2 cellular contexts compared by ENCODE assay signal in the genomic region with DNA sequence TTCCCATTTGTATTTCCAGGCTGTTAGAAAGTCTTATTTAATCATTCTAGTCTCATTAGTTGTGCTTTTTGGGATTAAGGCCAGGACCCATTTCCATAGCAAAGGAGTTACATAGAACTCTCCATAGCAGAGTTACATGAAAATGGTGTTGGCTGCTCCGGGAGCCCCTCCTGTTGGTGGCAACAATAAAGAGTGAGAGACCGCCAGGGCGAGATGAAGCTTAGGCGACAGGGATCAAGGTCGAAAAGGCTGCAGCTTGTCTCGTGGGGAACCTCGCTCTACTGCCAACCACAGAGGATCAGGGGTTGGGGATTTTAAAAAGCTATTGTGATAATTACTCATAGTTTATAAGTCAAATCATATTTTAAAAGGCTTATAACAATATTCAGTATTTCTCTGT.
TF ChIP-seq lines count a peak whose summit lies in the region.

No MANE protein-coding gene starts in this region.

TF ChIP-seq in GM23338, 12 proteins besides CTCF, POLR2A, EP300 and RAD21 (continues in another document):
- no peak for TF ChIP-seq POLR2AphosphoS5 (IDR thresholded peaks at IDR 0.05; ENCODE audit: low read depth)
- no peak for TF ChIP-seq STAT1 (IDR thresholded peaks at IDR 0.05; ENCODE audit: unreplicated experiment)
- TF ChIP-seq ZNF114 (CRISPR knock-in tag; IDR thresholded peaks at IDR 0.05): no peak
- TF ChIP-seq, protein P1, sequence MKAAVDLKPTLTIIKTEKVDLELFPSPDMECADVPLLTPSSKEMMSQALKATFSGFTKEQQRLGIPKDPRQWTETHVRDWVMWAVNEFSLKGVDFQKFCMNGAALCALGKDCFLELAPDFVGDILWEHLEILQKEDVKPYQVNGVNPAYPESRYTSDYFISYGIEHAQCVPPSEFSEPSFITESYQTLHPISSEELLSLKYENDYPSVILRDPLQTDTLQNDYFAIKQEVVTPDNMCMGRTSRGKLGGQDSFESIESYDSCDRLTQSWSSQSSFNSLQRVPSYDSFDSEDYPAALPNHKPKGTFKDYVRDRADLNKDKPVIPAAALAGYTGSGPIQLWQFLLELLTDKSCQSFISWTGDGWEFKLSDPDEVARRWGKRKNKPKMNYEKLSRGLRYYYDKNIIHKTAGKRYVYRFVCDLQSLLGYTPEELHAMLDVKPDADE (IDR thresholded peaks at IDR 0.05): no peak
- no peak for TF ChIP-seq EZH2 (IDR thresholded peaks at IDR 0.05; ENCODE audit: low read depth, unreplicated experiment)
- TF ChIP-seq, protein P2, sequence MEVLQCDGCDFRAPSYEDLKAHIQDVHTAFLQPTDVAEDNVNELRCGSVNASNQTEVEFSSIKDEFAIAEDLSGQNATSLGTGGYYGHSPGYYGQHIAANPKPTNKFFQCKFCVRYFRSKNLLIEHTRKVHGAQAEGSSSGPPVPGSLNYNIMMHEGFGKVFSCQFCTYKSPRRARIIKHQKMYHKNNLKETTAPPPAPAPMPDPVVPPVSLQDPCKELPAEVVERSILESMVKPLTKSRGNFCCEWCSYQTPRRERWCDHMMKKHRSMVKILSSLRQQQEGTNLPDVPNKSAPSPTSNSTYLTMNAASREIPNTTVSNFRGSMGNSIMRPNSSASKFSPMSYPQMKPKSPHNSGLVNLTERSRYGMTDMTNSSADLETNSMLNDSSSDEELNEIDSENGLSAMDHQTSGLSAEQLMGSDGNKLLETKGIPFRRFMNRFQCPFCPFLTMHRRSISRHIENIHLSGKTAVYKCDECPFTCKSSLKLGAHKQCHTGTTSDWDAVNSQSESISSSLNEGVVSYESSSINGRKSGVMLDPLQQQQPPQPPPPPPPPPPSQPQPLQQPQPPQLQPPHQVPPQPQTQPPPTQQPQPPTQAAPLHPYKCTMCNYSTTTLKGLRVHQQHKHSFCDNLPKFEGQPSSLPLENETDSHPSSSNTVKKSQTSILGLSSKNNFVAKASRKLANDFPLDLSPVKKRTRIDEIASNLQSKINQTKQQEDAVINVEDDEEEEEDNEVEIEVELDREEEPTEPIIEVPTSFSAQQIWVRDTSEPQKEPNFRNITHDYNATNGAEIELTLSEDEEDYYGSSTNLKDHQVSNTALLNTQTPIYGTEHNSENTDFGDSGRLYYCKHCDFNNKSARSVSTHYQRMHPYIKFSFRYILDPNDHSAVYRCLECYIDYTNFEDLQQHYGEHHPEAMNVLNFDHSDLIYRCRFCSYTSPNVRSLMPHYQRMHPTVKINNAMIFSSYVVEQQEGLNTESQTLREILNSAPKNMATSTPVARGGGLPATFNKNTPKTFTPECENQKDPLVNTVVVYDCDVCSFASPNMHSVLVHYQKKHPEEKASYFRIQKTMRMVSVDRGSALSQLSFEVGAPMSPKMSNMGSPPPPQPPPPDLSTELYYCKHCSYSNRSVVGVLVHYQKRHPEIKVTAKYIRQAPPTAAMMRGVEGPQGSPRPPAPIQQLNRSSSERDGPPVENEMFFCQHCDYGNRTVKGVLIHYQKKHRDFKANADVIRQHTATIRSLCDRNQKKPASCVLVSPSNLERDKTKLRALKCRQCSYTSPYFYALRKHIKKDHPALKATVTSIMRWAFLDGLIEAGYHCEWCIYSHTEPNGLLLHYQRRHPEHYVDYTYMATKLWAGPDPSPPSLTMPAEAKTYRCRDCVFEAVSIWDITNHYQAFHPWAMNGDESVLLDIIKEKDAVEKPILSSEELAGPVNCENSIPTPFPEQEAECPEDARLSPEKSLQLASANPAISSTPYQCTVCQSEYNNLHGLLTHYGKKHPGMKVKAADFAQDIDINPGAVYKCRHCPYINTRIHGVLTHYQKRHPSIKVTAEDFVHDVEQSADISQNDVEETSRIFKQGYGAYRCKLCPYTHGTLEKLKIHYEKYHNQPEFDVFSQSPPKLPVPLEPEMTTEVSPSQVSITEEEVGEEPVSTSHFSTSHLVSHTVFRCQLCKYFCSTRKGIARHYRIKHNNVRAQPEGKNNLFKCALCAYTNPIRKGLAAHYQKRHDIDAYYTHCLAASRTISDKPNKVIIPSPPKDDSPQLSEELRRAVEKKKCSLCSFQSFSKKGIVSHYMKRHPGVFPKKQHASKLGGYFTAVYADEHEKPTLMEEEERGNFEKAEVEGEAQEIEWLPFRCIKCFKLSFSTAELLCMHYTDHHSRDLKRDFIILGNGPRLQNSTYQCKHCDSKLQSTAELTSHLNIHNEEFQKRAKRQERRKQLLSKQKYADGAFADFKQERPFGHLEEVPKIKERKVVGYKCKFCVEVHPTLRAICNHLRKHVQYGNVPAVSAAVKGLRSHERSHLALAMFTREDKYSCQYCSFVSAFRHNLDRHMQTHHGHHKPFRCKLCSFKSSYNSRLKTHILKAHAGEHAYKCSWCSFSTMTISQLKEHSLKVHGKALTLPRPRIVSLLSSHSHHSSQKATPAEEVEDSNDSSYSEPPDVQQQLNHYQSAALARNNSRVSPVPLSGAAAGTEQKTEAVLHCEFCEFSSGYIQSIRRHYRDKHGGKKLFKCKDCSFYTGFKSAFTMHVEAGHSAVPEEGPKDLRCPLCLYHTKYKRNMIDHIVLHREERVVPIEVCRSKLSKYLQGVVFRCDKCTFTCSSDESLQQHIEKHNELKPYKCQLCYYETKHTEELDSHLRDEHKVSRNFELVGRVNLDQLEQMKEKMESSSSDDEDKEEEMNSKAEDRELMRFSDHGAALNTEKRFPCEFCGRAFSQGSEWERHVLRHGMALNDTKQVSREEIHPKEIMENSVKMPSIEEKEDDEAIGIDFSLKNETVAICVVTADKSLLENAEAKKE (CRISPR knock-in tag; IDR thresholded peaks at IDR 0.05): no peak
- TF ChIP-seq EZH2phosphoT487 (IDR thresholded peaks at IDR 0.05; ENCODE audit: unreplicated experiment): no peak
- TF ChIP-seq JUNB (IDR thresholded peaks at IDR 0.05; ENCODE audit: unreplicated experiment): no peak
- TF ChIP-seq NANOG (IDR thresholded peaks at IDR 0.05; ENCODE audit: borderline replicate concordance): no peak
- TF ChIP-seq CREB1 (CRISPR knock-in tag; IDR thresholded peaks at IDR 0.05; ENCODE audit: low read depth): no peak
- no peak for TF ChIP-seq ZNF331 (CRISPR knock-in tag; IDR thresholded peaks at IDR 0.05; ENCODE audit: low read depth)

TF ChIP-seq in H1, 55 proteins besides CTCF, POLR2A, EP300 and RAD21:
- no peak for TF ChIP-seq EGR1 (IDR thresholded peaks at IDR 0.05; ENCODE audit: borderline replicate concordance, low read depth, low read length)
- no peak for TF ChIP-seq SRF (IDR thresholded peaks at IDR 0.05; ENCODE audit: low read depth, low read length)
- TF ChIP-seq CBX5 (IDR thresholded peaks at IDR 0.05; ENCODE audit: low read depth, low read length): no peak
- TF ChIP-seq TCF12 (IDR thresholded peaks at IDR 0.05; ENCODE audit: low read depth, low read length): no peak
- TF ChIP-seq, protein P3, sequence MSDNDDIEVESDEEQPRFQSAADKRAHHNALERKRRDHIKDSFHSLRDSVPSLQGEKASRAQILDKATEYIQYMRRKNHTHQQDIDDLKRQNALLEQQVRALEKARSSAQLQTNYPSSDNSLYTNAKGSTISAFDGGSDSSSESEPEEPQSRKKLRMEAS (IDR thresholded peaks at IDR 0.05): no peak
- TF ChIP-seq SAP30 (IDR thresholded peaks at IDR 0.05; ENCODE audit: insufficient read depth, insufficient replicate concordance, low read length): no peak
- no peak for TF ChIP-seq KDM5A (IDR thresholded peaks at IDR 0.05; ENCODE audit: low read length)
- no peak for TF ChIP-seq SIX5 (IDR thresholded peaks at IDR 0.05; ENCODE audit: low read depth, low read length)
- TF ChIP-seq SUZ12 (IDR thresholded peaks at IDR 0.05; ENCODE audit: low read length): no peak
- no peak for TF ChIP-seq RFX5 (IDR thresholded peaks at IDR 0.05; ENCODE audit: borderline replicate concordance, low read depth, low read length)
- TF ChIP-seq KDM4A (IDR thresholded peaks at IDR 0.05; ENCODE audit: low read depth, low read length, severe bottlenecking): no peak
- TF ChIP-seq, protein P4, sequence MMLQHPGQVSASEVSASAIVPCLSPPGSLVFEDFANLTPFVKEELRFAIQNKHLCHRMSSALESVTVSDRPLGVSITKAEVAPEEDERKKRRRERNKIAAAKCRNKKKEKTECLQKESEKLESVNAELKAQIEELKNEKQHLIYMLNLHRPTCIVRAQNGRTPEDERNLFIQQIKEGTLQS (IDR thresholded peaks at IDR 0.05; ENCODE audit: insufficient read depth, low read depth, low read length): no peak
- TF ChIP-seq YY1 (IDR thresholded peaks at IDR 0.05; ENCODE audit: low read depth, low read length): no peak
- TF ChIP-seq BRCA1 (IDR thresholded peaks at IDR 0.05; ENCODE audit: low read depth, low read length): no peak
- no peak for TF ChIP-seq CREB1 (IDR thresholded peaks at IDR 0.05)
- TF ChIP-seq CHD1 (IDR thresholded peaks at IDR 0.05; ENCODE audit: low read depth, low read length): no peak
- no peak for TF ChIP-seq MAFK (IDR thresholded peaks at IDR 0.05; ENCODE audit: low read depth, low read length)
- no peak for TF ChIP-seq NANOG (IDR thresholded peaks at IDR 0.05; ENCODE audit: insufficient read depth, low read depth, low read length, poor library complexity, severe bottlenecking)
TF ChIP-seq in H1: peak in this region for 0.
